1 cellular context compared by ENCODE assay signal in genomic region chr11:35897019-35897418, GRCh38.
TF ChIP-seq lines count a peak whose summit lies in the region.

No MANE protein-coding gene starts in this region.

TF ChIP-seq in endothelial cell of umbilical vein, 7 proteins besides CTCF, POLR2A, EP300 and RAD21:
- TF ChIP-seq GATA2 (IDR thresholded peaks at IDR 0.05; ENCODE audit: insufficient read depth, insufficient read length, low read depth, low read length) (no peak), POLR2AphosphoS5 (IDR thresholded peaks at IDR 0.05; ENCODE audit: insufficient read depth, low read depth, low read length) (no peak), FOS (IDR thresholded peaks at IDR 0.05; ENCODE audit: borderline replicate concordance, insufficient read depth, low read length) (no peak), JUN (IDR thresholded peaks at IDR 0.05; ENCODE audit: borderline replicate concordance, insufficient read depth, insufficient read length, low read depth) (no peak), MYC (IDR thresholded peaks at IDR 0.05; ENCODE audit: low read depth, low read length) (no peak), EZH2 (IDR thresholded peaks at IDR 0.05; ENCODE audit: borderline replicate concordance, low read depth, low read length, severe bottlenecking) (no peak), MAX (IDR thresholded peaks at IDR 0.05; ENCODE audit: insufficient read depth, insufficient read length) (no peak)
TF ChIP-seq in endothelial cell of umbilical vein: peak in this region for 0.
